Comparison of ENCODE assay signal across 8 cellular contexts in genomic region chr14:54509546-54510501, GRCh38. TPM values are rescaled to one million over a fixed set of nuclear protein-coding genes. Genes with fewer than 3 reads are reported as not detected.
DNase-seq lines count a peak whose midpoint lies in the region; ATAC-seq and TF ChIP-seq lines count a peak whose summit lies in the region.

A gene with protein sequence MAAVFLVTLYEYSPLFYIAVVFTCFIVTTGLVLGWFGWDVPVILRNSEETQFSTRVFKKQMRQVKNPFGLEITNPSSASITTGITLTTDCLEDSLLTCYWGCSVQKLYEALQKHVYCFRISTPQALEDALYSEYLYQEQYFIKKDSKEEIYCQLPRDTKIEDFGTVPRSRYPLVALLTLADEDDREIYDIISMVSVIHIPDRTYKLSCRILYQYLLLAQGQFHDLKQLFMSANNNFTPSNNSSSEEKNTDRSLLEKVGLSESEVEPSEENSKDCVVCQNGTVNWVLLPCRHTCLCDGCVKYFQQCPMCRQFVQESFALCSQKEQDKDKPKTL (plus strand): TSS chr14:54509906. CDS start chr14:54509960, 54 bp downstream.

- POLR2A ChIA-PET in BJ (lab: Charles Lee): interaction anchor here (0.5 to 0.8 kb wide), 6 partner anchors 12 to 263 kb away, joined by 3 to 7 read pairs (median 4); no protein-coding TSS in a partner anchor

- peak within 1 kb of the TSS; percentile 82 for H3K27ac Mint-ChIP-seq in chondrocyte (ENCODE audit: unreplicated experiment)

- ATAC-seq in HG03442 (IDR thresholded peaks at IDR 0.05; ENCODE audit: unreplicated experiment): peak; percentile 90

- H3K27me3 ChIP-seq in BJ (ENCODE audit: control insufficient read depth, insufficient read depth, low read length): no peaks in the 10 kb centered on the region

- no peaks in the 10 kb centered on the region for H3K36me3 ChIP-seq in BJ (ENCODE audit: control insufficient read depth, insufficient read depth, low read length)

- H3K9me3 Mint-ChIP-seq in chondrocyte (ENCODE audit: low read depth): no peaks in the 10 kb centered on the region

- TF ChIP-seq CTCF in BJ (IDR thresholded peaks at IDR 0.05; ENCODE audit: insufficient read depth, low read depth, low read length): peak; percentile 58
- TF ChIP-seq CTCF in chondrocyte (IDR thresholded peaks at IDR 0.05): peak; percentile 82

- peak within 1 kb of the TSS; percentile 77 for H3K4me3 ChIP-seq in BJ (ENCODE audit: low read depth, low read length)

- H3K4me1 Mint-ChIP-seq in chondrocyte (ENCODE audit: low read depth): peaks cover 28% of the 10 kb centered on the region

- CTCF ChIA-PET in BJ (lab: Yijun Ruan, JAX): interaction anchor here (0.9 to 1.6 kb wide), 5 partner anchors 10 to 267 kb away, joined by 3 to 6 read pairs (median 5); no protein-coding TSS in a partner anchor

- no peaks in the 10 kb centered on the region for H3K36me3 Mint-ChIP-seq in chondrocyte (ENCODE audit: low read depth)

- H3K4me3 Mint-ChIP-seq in chondrocyte (ENCODE audit: unreplicated experiment): peak within 1 kb of the TSS; percentile 93

- H3K27me3 Mint-ChIP-seq in chondrocyte (ENCODE audit: low read depth): no peaks in the 10 kb centered on the region

- DNase-seq in BJ (ENCODE audit: low read depth) (peak; percentile 89), GM19238 (ENCODE audit: insufficient read length, low spot score) (peak; percentile 93), NCI-H510A treated with DMSO at 0.1 percent for 48 hours (lab: John Stamatoyannopoulos, UW) (peak; percentile 95), chondrocyte (ENCODE audit: low spot score) (peak; percentile 99), kidney glomerular epithelial cell (lab: John Stamatoyannopoulos, UW) (peak; percentile 93)
- DNase-seq in activated CD4-positive, alpha-beta T cell treated with anti-CD3 and anti-CD28 coated beads for 24 hours (ENCODE audit: low read depth in 2 of 2): peak; percentile 94 to 97
- peak; percentile 89 to 93 for DNase-seq in stimulated activated CD4-positive, alpha-beta T cell treated with anti-CD3 and anti-CD28 coated beads, Interleukin-1b, Interleukin-23, amount 100 ng/mL, for 1 hour (ENCODE audit: low read depth in 2 of 2)

RNA-seq across cellular contexts. Expression of the gene that starts here (rescaled TPM):
- polyA plus RNA-seq in BJ (2011; rRNA removed): 7.5 and 11.4 TPM in 2 replicates
- polyA minus RNA-seq in BJ (2011; rRNA and poly(A)+ RNA removed): 2.7 and 3.1 TPM in 2 replicates
- 13.6 to 17.6 TPM (median 13.7 TPM) in 3 replicates for total RNA-seq in chondrocyte

Comparison
In these comparisons a context has a peak if more than half of its experiments do, and no peak if none do; other contexts are left out.
1. Peak in every context shown above with its lines: DNase-seq, ATAC-seq and H3K4me3 ChIP-seq.